Comparison of ENCODE assay signal across 19 cellular contexts in genomic region chr15:62966294-62966693, GRCh38.
DNase-seq lines count a peak whose midpoint lies in the region; ATAC-seq, FAIRE-seq and TF ChIP-seq lines count a peak whose summit lies in the region.
"Had no signal": no experiment of that assay in that cellular context is flagged by ENCODE, and none has a peak within 500 bp of the region (broad histone marks: within the 10 kb centered on the region; RNA-seq: fewer than 3 reads in every experiment).

No MANE protein-coding gene starts in this region.

- no peak overlapping the region for H3K4me2 ChIP-seq in A549

- H3K4me3 ChIP-seq in A549, result no peak overlapping the region
- H3K4me3 ChIP-seq in retinal pigment epithelial cell (ENCODE audit: low read length), result no peak overlapping the region
- H3K4me3 ChIP-seq: GM23248 had no signal

- TF ChIP-seq CTCF in A549 (IDR thresholded peaks at IDR 0.05), result no peak
- no peak for TF ChIP-seq CTCF in retinal pigment epithelial cell (conservative IDR thresholded peaks at IDR 0.05; ENCODE audit: low read depth, low read length)

- no peaks in the 10 kb centered on the region for H3K4me1 ChIP-seq in A549

- TF ChIP-seq RAD21 in A549 (conservative IDR thresholded peaks at IDR 0.05 in 1 of 2, IDR thresholded peaks at IDR 0.05 in 1 of 2), result no peak

- H3K27ac ChIP-seq in A549, result 0 out of 6 replicates have a peak overlapping the region, but pooled peaks of 1 of the 2 experiments have one; percentile 15
- H3K27ac ChIP-seq: 22Rv1, GM23248 had no signal

- DNase-seq in A549 (ENCODE audit: low read depth in 1 of 2, low spot score in 1 of 2) (no peak), myocyte (ENCODE audit: low read depth) (peak; percentile 93), retinal pigment epithelial cell (ENCODE audit: low read depth) (peak; percentile 80), DMS53 treated with DMSO at 0.1 percent for 48 hours (lab: John Stamatoyannopoulos, UW; ENCODE audit: unreplicated experiment) (no peak), AML-193 (lab: John Stamatoyannopoulos, UW) (no peak)
- no peak for DNase-seq in activated CD4-positive, alpha-beta T cell treated with anti-CD3 and anti-CD28 coated beads, Interleukin-2, amount 50 U/mL, for 1 hour
- DNase-seq: ACHN; C1 segment of cervical spinal cord; Calu3; CD4-positive, alpha-beta memory T cell; COR-L47; DMS53; DND-41; GM23248; H9 had no signal

- peak; percentile 28 for FAIRE-seq in A549 (lab: Jason Lieb, UNC)
- FAIRE-seq: A204.1, GM12892 had no signal

- no peak for ATAC-seq in A549
- ATAC-seq: HCT116 had no signal

- WGBS in A549 (ENCODE audit: missing lambda C conversion rate), result 100% methylated on average over 1 of the region's 1 CpG

- CTCF ChIA-PET in A549 (lab: Yijun Ruan, JAX), result interaction anchor here (1.1 to 1.2 kb wide), 2 partner anchors 8 to 26 kb away, joined by 3 to 4 read pairs; no protein-coding TSS in a partner anchor

- POLR2A ChIA-PET in A549 (lab: Yijun Ruan, JAX), result no interaction called here

- no peaks in the 10 kb centered on the region for H3K9me3 ChIP-seq in A549

- TF ChIP-seq EP300 in A549 (IDR thresholded peaks at IDR 0.05), result no peak

- no peak for TF ChIP-seq POLR2A in A549 (IDR thresholded peaks at IDR 0.05; ENCODE audit: low read length)

TF ChIP-seq in A549, 52 proteins besides CTCF, POLR2A, EP300 and RAD21:
- TF ChIP-seq PBX3 (IDR thresholded peaks at IDR 0.05), result no peak
- no peak for TF ChIP-seq ZSCAN20 (CRISPR knock-in tag; IDR thresholded peaks at IDR 0.05)
- no peak for TF ChIP-seq HMGXB4 (CRISPR knock-in tag; IDR thresholded peaks at IDR 0.05; ENCODE audit: borderline replicate concordance)
- no peak for TF ChIP-seq HOXA7 (CRISPR knock-in tag; IDR thresholded peaks at IDR 0.05)
- TF ChIP-seq TFCP2L1 (CRISPR knock-in tag; IDR thresholded peaks at IDR 0.05), result no peak
- no peak for TF ChIP-seq ZNF302 (CRISPR knock-in tag; IDR thresholded peaks at IDR 0.05)
- no peak for TF ChIP-seq HOXB5 (CRISPR knock-in tag; IDR thresholded peaks at IDR 0.05)
- no peak for TF ChIP-seq HEYL (CRISPR knock-in tag; IDR thresholded peaks at IDR 0.05)

Comparison
In these comparisons a context has a peak if more than half of its experiments do, and no peak if none do; other contexts are left out.
1. DNase-seq: peak in myocyte (single experiment) and retinal pigment epithelial cell (single experiment); none in A549 (0 of 2), DMS53 treated with DMSO at 0.1 percent for 48 hours (single experiment), AML-193 (0 of 2) and activated CD4-positive, alpha-beta T cell treated with anti-CD3 and anti-CD28 coated beads, Interleukin-2, amount 50 U/mL, for 1 hour (single experiment).